1 cellular context compared by ENCODE assay signal in genomic region chr2:33212151-33212550, GRCh38.
TF ChIP-seq lines count a peak whose summit lies in the region.

No MANE protein-coding gene starts in this region.

TF ChIP-seq in SK-N-SH, 30 proteins besides CTCF, POLR2A, EP300 and RAD21 (continued from another document):
- no peak for TF ChIP-seq REST (IDR thresholded peaks at IDR 0.05; ENCODE audit: low read depth, low read length)
- no peak for TF ChIP-seq TCF12 (IDR thresholded peaks at IDR 0.05)
- TF ChIP-seq FOXJ3 (CRISPR knock-in tag; IDR thresholded peaks at IDR 0.05), result no peak
- TF ChIP-seq MAX (IDR thresholded peaks at IDR 0.05; ENCODE audit: low read depth), result no peak
- TF ChIP-seq RCOR1 (IDR thresholded peaks at IDR 0.05; ENCODE audit: low read length), result no peak
- no peak for TF ChIP-seq RXRA (IDR thresholded peaks at IDR 0.05; ENCODE audit: borderline replicate concordance, low read depth)
- no peak for TF ChIP-seq SIN3A (IDR thresholded peaks at IDR 0.05; ENCODE audit: borderline replicate concordance, low read depth, low read length)
- no peak for TF ChIP-seq JUND (IDR thresholded peaks at IDR 0.05)
- no peak for TF ChIP-seq ELF1 (IDR thresholded peaks at IDR 0.05)
- no peak for TF ChIP-seq YY1 (IDR thresholded peaks at IDR 0.05; ENCODE audit: low read depth)
- no peak for TF ChIP-seq CHD2 (IDR thresholded peaks at IDR 0.05; ENCODE audit: low read length, partially characterized antibody)
- no peak for TF ChIP-seq ZBTB33 (IDR thresholded peaks at IDR 0.05; ENCODE audit: borderline replicate concordance, low read depth)
